8 cellular contexts compared by ENCODE assay signal in genomic region chr5:15003511-15003920, GRCh38.
A peak's percentile ranks its signal among the peaks of the same experiment; 100 is the strongest.
DNase-seq lines count a peak whose midpoint lies in the region; ATAC-seq and TF ChIP-seq lines count a peak whose summit lies in the region.

No MANE protein-coding gene starts in this region.

- CTCF ChIA-PET in activated CD4-positive, alpha-beta T cell treated with anti-CD3 and anti-CD28 coated beads for 36 hours (lab: Charles Lee), result interaction anchor here (0.6 to 9.5 kb wide), 34 partner anchors 9 to 347 kb away, joined by 3 to 85 read pairs (median 4); no protein-coding TSS in a partner anchor

- H3K9me3 ChIP-seq in right lobe of liver, result no peaks in the 10 kb centered on the region

- H3K36me3 ChIP-seq in right lobe of liver, result no peaks in the 10 kb centered on the region

- POLR2A ChIA-PET in activated CD4-positive, alpha-beta T cell treated with anti-CD3 and anti-CD28 coated beads for 36 hours (lab: Charles Lee), result interaction anchor here (0.6 kb wide), 2 partner anchors 11 to 271 kb away, joined by 3 read pairs; no protein-coding TSS in a partner anchor

- H3K27me3 ChIP-seq in right lobe of liver, result no peaks in the 10 kb centered on the region

- H3K27me3 Mint-ChIP-seq in activated CD4-positive, alpha-beta T cell treated with anti-CD3 and anti-CD28 coated beads for 36 hours, result no peaks in the 10 kb centered on the region

- TF ChIP-seq CTCF in coronary artery (IDR thresholded peaks at IDR 0.05) (peak; percentile 71), right lobe of liver (IDR thresholded peaks at IDR 0.05) (peak; percentile 80 to 89 (median 88))

- intact Hi-C loops in activated CD4-positive, alpha-beta T cell treated with anti-CD3 and anti-CD28 coated beads for 36 hours (cut with DNase I, micrococcal nuclease), result loop anchor here (1.0 to 10.0 kb wide), 8 partner anchors 46 to 641 kb away; partner anchors contain the start of gene ANKH (in 2 of the 2)
- intact Hi-C loops in right lobe of liver (cut with DNase I), result loop anchor here in 1 of 2 donors (5.0 kb wide), 1 partner anchor 276 kb away; no protein-coding TSS in a partner anchor

- H3K36me3 Mint-ChIP-seq in activated CD4-positive, alpha-beta T cell treated with anti-CD3 and anti-CD28 coated beads for 36 hours (ENCODE audit: low read depth), result no peaks in the 10 kb centered on the region

- peaks cover 6% of the 10 kb centered on the region for H3K4me1 Mint-ChIP-seq in activated CD4-positive, alpha-beta T cell treated with anti-CD3 and anti-CD28 coated beads for 36 hours

- WGBS in right lobe of liver (ENCODE audit: insufficient coverage, low coverage, low lambda C conversion rate, missing lambda C conversion rate), result 40% methylated on average over 4 of the region's 4 CpGs

- H3K4me3 Mint-ChIP-seq in activated CD4-positive, alpha-beta T cell treated with anti-CD3 and anti-CD28 coated beads for 36 hours, result no peak overlapping the region

- H3K9me3 Mint-ChIP-seq in activated CD4-positive, alpha-beta T cell treated with anti-CD3 and anti-CD28 coated beads for 36 hours (ENCODE audit: low read depth), result no peaks in the 10 kb centered on the region

- H3K4me3 ChIP-seq in coronary artery, result no peak overlapping the region
- no peak overlapping the region for H3K4me3 ChIP-seq in right lobe of liver

- H3K27ac Mint-ChIP-seq in activated CD4-positive, alpha-beta T cell treated with anti-CD3 and anti-CD28 coated beads for 36 hours, result no peak overlapping the region

- ATAC-seq in GM19452 (IDR thresholded peaks at IDR 0.05; ENCODE audit: unreplicated experiment) (peak; percentile 94), HG03460 (IDR thresholded peaks at IDR 0.05; ENCODE audit: unreplicated experiment) (peak; percentile 98), right lobe of liver (peak; percentile 92 to 97 (median 96))
- ATAC-seq in activated CD4-positive, alpha-beta T cell treated with anti-CD3 and anti-CD28 coated beads for 36 hours, result peak; percentile 91

- H3K27ac ChIP-seq in coronary artery (no peak overlapping the region), right lobe of liver (no peak overlapping the region)

- peaks cover 0 to 8% (median 3%) of the 10 kb centered on the region in 4 donors for H3K4me1 ChIP-seq in right lobe of liver

- TF ChIP-seq POLR2A in right lobe of liver (IDR thresholded peaks at IDR 0.05), result no peak

- DNase-seq in CMK (ENCODE audit: low read depth) (peak; percentile 25), NCI-H510A (lab: John Stamatoyannopoulos, UW) (peak; percentile 47), coronary artery (ENCODE audit: low spot score) (no peak), right lobe of liver (peak in 2 of 3 donors; percentile 41 to 62)
- DNase-seq in activated CD4-positive, alpha-beta T cell treated with anti-CD3 and anti-CD28 coated beads for 36 hours, result peak; percentile 70
- peak; percentile 33 for DNase-seq in stimulated activated CD8-positive, alpha-beta memory T cell treated with anti-CD3 and anti-CD28 coated beads, Interleukin-12 subunit alpha, Interleukin-12 subunit beta, amount 100 ng/mL, for 1 hour (ENCODE audit: low read depth)
